ENCODE assay signal across 9 cellular contexts in genomic region chr3:54093849-54094248, GRCh38. TPM values are rescaled to one million over a fixed set of nuclear protein-coding genes. Genes with fewer than 3 reads are reported as not detected.
"Had no signal": no experiment of that assay in that cellular context is flagged by ENCODE, and none has a peak within 500 bp of the region (broad histone marks: within the 10 kb centered on the region; RNA-seq: fewer than 3 reads in every experiment).

No MANE protein-coding gene starts in this region.

- H3K4me3 ChIP-seq: HAP-1, K562 had no signal

- DNase-seq: GOT3, H7, HFFc6, IMR-90 had no signal

- ATAC-seq: HCT116, K562 had no signal

- H3K4me1 ChIP-seq: HAP-1 had no signal

- H3K4me3 Mint-ChIP-seq: HFFc6 had no signal

- H3K27ac Mint-ChIP-seq: HFFc6 had no signal

- H3K9me3 ChIP-seq: HAP-1 had no signal

- H3K36me3 ChIP-seq: HAP-1 had no signal

- FAIRE-seq: HTR-8/SVneo, K562 had no signal

RNA-seq across cellular contexts. Expression of gene CACNA2D3, which starts 28.5 kb away (rescaled TPM):
- total RNA-seq: HT-29, K562 had no signal
